In the genomic region with DNA sequence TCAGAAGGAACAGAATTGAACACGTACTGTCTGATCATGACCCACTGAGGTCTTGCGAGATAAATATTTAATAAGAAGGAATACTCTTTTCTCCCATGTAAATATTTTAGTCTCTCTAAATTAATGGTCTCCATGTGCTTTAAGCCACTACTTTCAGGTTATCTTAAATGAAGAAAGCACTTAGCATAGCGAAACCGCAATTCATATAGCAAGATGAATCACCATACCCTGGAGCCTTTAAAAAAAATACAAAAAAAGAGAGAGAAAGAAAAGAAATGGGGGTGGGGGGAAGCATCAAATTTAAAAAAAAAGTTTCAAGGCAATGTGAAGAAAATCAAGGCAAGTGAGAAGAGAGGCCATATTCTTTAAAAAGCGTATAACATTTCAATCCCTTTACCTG, we compare ENCODE assay signal across 26 cellular contexts.
DNase-seq lines count a peak whose midpoint lies in the region; ATAC-seq, FAIRE-seq and TF ChIP-seq lines count a peak whose summit lies in the region.
"Had no signal": no experiment of that assay in that cellular context is flagged by ENCODE, and none has a peak within 500 bp of the region (broad histone marks: within the 10 kb centered on the region; RNA-seq: fewer than 3 reads in every experiment).

No MANE protein-coding gene starts in this region.

- DNase-seq in K562 (ENCODE audit: extremely low read depth in 1 of 4, low spot score in 3 of 4) = no peak
- DNase-seq in stimulated activated naive B cell treated with anti-CD40 and anti-IgM and Interleukin-4, amounts not matched to agents 10 μg/mL and 1 μg/mL and 100 μg/mL, for 72 hours = no peak
- no peak for DNase-seq in mucosa of descending colon
- DNase-seq in activated CD4-positive, alpha-beta T cell treated with anti-CD3 and anti-CD28 coated beads for 4 hours = no peak
- no peak for DNase-seq in SW 1271 (lab: John Stamatoyannopoulos, UW)
- DNase-seq: 8988T; CD4-positive, CD25-positive, alpha-beta regulatory T cell; DMS53; GDM1; KBM-7; MV-4-11; NCI-H1105; NCI-H146; NCI-H1930; NCI-H2107; NCI-H446; NCI-H524 treated with DMSO at 0.1 percent for 48 hours; NCI-H774; NK-92 treated with Interleukin-12 subunit alpha and Interleukin-12 subunit beta, amount 100 ng/mL, for 24 hours; SIG-M5 had no signal

- peak overlapping the region in 5 of 11 experiments; percentile 70 to 81 (median 75); a peak in 10 of 22 replicates for H3K4me2 ChIP-seq in BLaER1 treated with 17β-estradiol and CSF1 and Interleukin-3, amounts not matched to agents 10 nM and 100 nM
- no peak overlapping the region for H3K4me2 ChIP-seq in K562 (ENCODE audit: insufficient read depth, low read length)

- no peak overlapping the region for H3K4me3 Mint-ChIP-seq in stimulated activated naive B cell treated with anti-CD40 and anti-IgM and Interleukin-4, amounts not matched to agents 10 μg/mL and 1 μg/mL and 100 μg/mL, for 72 hours
- H3K4me3 Mint-ChIP-seq: CD4-positive, CD25-positive, alpha-beta regulatory T cell had no signal

- no peak overlapping the region for H3K9ac ChIP-seq in BLaER1 treated with 17β-estradiol and CSF1 and Interleukin-3, amounts not matched to agents 10 nM and 100 nM
- H3K9ac ChIP-seq in K562 (ENCODE audit: insufficient read depth in 1 of 2, low read depth in 2 of 2, low read length in 2 of 2) = no peak overlapping the region

- H4K20me1 ChIP-seq in BLaER1 treated with 17β-estradiol and CSF1 and Interleukin-3, amounts not matched to agents 10 nM and 100 nM = no peaks in the 10 kb centered on the region
- H4K20me1 ChIP-seq in K562 (replicated peaks; ENCODE audit: control insufficient read depth, insufficient read depth, low read length) = no peaks in the 10 kb centered on the region

- FAIRE-seq in K562 (lab: Jason Lieb, UNC) = no peak
- FAIRE-seq: HTR-8/SVneo had no signal

- no peaks in the 10 kb centered on the region for H3K79me2 ChIP-seq in K562 (ENCODE audit: control insufficient read depth, insufficient read depth, low read length)

- TF ChIP-seq EP300 in K562 (IDR thresholded peaks at IDR 0.05; ENCODE audit: low read length) = no peak

- no peak for TF ChIP-seq RAD21 in K562 (CRISPR knock-in tag; conservative IDR thresholded peaks at IDR 0.05 in 1 of 2, IDR thresholded peaks at IDR 0.05 in 1 of 2)

- no TSS peak for BruUV-seq in K562 (replicated peaks; lab: Mats Ljungman, UMichigan)

- 60% methylated on average over 5 of the region's 5 CpGs for whole genome bisulfite sequencing in K562 (ENCODE audit: insufficient coverage, low coverage, missing lambda C conversion rate)

- CTCF ChIA-PET in K562 (lab: Yijun Ruan, JAX; ENCODE audit: low intra/inter-chr PET ratio) = no interaction called here

- peaks cover 0 to 9% (median 3%) of the 10 kb centered on the region in 11 experiments; a peak in 6 of 22 replicates for H3K9me3 ChIP-seq in BLaER1 treated with 17β-estradiol and CSF1 and Interleukin-3, amounts not matched to agents 10 nM and 100 nM (replicated peaks in 1 of 11)
- H3K9me3 ChIP-seq in K562 (replicated peaks; ENCODE audit: control insufficient read depth, insufficient read depth, low read depth, low read length) = no peaks in the 10 kb centered on the region
- no peaks in the 10 kb centered on the region for H3K9me3 ChIP-seq in mucosa of descending colon

- H3K4me1 ChIP-seq in BLaER1 treated with 17β-estradiol and CSF1 and Interleukin-3, amounts not matched to agents 10 nM and 100 nM = peaks cover 5 to 68% (median 31%) of the 10 kb centered on the region in 10 experiments; a peak in 19 of 20 replicates
- peaks cover 15 to 35% of the 10 kb centered on the region in 2 experiments; a peak in 4 of 5 replicates for H3K4me1 ChIP-seq in K562 (replicated peaks in 1 of 2; ENCODE audit: control insufficient read depth in 2 of 2, insufficient read depth in 2 of 2, low read length in 2 of 2)
- H3K4me1 ChIP-seq in mucosa of descending colon (ENCODE audit: low read depth) = no peaks in the 10 kb centered on the region

- in situ Hi-C loops in K562 (cut with MboI) = no loop called here

- ATAC-seq in HG02885 (IDR thresholded peaks at IDR 0.05; ENCODE audit: poor library complexity, unreplicated experiment) (peak; percentile 38), K562 (no peak), mucosa of descending colon (no peak)
- ATAC-seq in stimulated activated naive B cell treated with anti-CD40 and anti-IgM and Interleukin-4, amounts not matched to agents 10 μg/mL and 1 μg/mL and 100 μg/mL, for 72 hours (replicated peaks) = no peak
- ATAC-seq: GM12878, HCT116 had no signal

- H3K4me1 Mint-ChIP-seq in stimulated activated naive B cell treated with anti-CD40 and anti-IgM and Interleukin-4, amounts not matched to agents 10 μg/mL and 1 μg/mL and 100 μg/mL, for 72 hours = peaks cover 7 to 25% of the 10 kb centered on the region in 2 donors
- H3K4me1 Mint-ChIP-seq: CD4-positive, CD25-positive, alpha-beta regulatory T cell had no signal

- peak overlapping the region; percentile 89 for H2AFZ ChIP-seq in K562 (ENCODE audit: low read depth, low read length)

- H3K27ac ChIP-seq in BLaER1 treated with 17β-estradiol and CSF1 and Interleukin-3, amounts not matched to agents 10 nM and 100 nM = peak overlapping the region in 8 of 11 experiments; percentile 72 to 89 (median 82); a peak in 13 of 22 replicates
- H3K27ac ChIP-seq in K562 (ENCODE audit: extremely low read depth, low read depth, low read length) = peak overlapping the region; percentile 74; the same call in 1 of the 3 replicates
- H3K27ac ChIP-seq: SK-N-MC had no signal

- H3K9me1 ChIP-seq in K562 (ENCODE audit: control insufficient read depth, insufficient read depth, low read length) = no peaks in the 10 kb centered on the region

- H3K36me3 ChIP-seq in BLaER1 treated with 17β-estradiol and CSF1 and Interleukin-3, amounts not matched to agents 10 nM and 100 nM = no peaks in the 10 kb centered on the region
- H3K36me3 ChIP-seq in K562 (ENCODE audit: control insufficient read depth, insufficient read depth, low read length) (no peaks in the 10 kb centered on the region), mucosa of descending colon (ENCODE audit: low read depth) (no peaks in the 10 kb centered on the region)

- no peaks in the 10 kb centered on the region for H3K36me3 Mint-ChIP-seq in stimulated activated naive B cell treated with anti-CD40 and anti-IgM and Interleukin-4, amounts not matched to agents 10 μg/mL and 1 μg/mL and 100 μg/mL, for 72 hours
- H3K36me3 Mint-ChIP-seq: CD4-positive, CD25-positive, alpha-beta regulatory T cell had no signal

- no peaks in the 10 kb centered on the region for H3K27me3 ChIP-seq in BLaER1 treated with 17β-estradiol and CSF1 and Interleukin-3, amounts not matched to agents 10 nM and 100 nM
- no peaks in the 10 kb centered on the region for H3K27me3 ChIP-seq in K562 (ENCODE audit: control insufficient read depth in 2 of 2, insufficient read depth in 2 of 2, low read length in 2 of 2)

- H3K4me3 ChIP-seq in BLaER1 treated with 17β-estradiol and CSF1 and Interleukin-3, amounts not matched to agents 10 nM and 100 nM = no peak overlapping the region
- H3K4me3 ChIP-seq in K562 (no peak overlapping the region), mucosa of descending colon (no peak overlapping the region)
- H3K4me3 ChIP-seq: GM12878, SK-N-MC had no signal

- POLR2A ChIA-PET in K562 (lab: Yijun Ruan, JAX) = no interaction called here

- H3K9me3 Mint-ChIP-seq in stimulated activated naive B cell treated with anti-CD40 and anti-IgM and Interleukin-4, amounts not matched to agents 10 μg/mL and 1 μg/mL and 100 μg/mL, for 72 hours = peaks cover 5 to 7% of the 10 kb centered on the region in 2 donors

- H3K27ac Mint-ChIP-seq in stimulated activated naive B cell treated with anti-CD40 and anti-IgM and Interleukin-4, amounts not matched to agents 10 μg/mL and 1 μg/mL and 100 μg/mL, for 72 hours = peak overlapping the region; percentile 39
- H3K27ac Mint-ChIP-seq: CD4-positive, CD25-positive, alpha-beta regulatory T cell had no signal

- no peak for TF ChIP-seq POLR2A in K562 (conservative IDR thresholded peaks at IDR 0.05)

- intact Hi-C loops in K562 (cut with micrococcal nuclease) (loop anchor here (10.0 kb wide), 1 partner anchor 836 kb away; the partner anchor contains the start of gene ST7), mucosa of descending colon (cut with DNase I, micrococcal nuclease) (no loop called here)

- no peak for TF ChIP-seq CTCF in K562 (IDR thresholded peaks at IDR 0.05 in 2 of 3, conservative IDR thresholded peaks at IDR 0.05 in 1 of 3; ENCODE audit: insufficient read depth in 2 of 3, low read depth in 1 of 3, low read length in 3 of 3)
- TF ChIP-seq CTCF in mucosa of descending colon (IDR thresholded peaks at IDR 0.05) = no peak

- H3K27me3 Mint-ChIP-seq in stimulated activated naive B cell treated with anti-CD40 and anti-IgM and Interleukin-4, amounts not matched to agents 10 μg/mL and 1 μg/mL and 100 μg/mL, for 72 hours = peaks cover 9 to 14% of the 10 kb centered on the region in 2 donors
- H3K27me3 Mint-ChIP-seq: CD4-positive, CD25-positive, alpha-beta regulatory T cell had no signal

TF ChIP-seq in K562, 482 proteins besides CTCF, POLR2A, EP300 and RAD21:
- TF ChIP-seq TAF7 (tag; IDR thresholded peaks at IDR 0.05) (no peak), ZNF512 (tag; IDR thresholded peaks at IDR 0.05) (peak; percentile 55), SP2 (IDR thresholded peaks at IDR 0.05; ENCODE audit: extremely low read depth, low read depth, low read length, poor library complexity, severe bottlenecking) (no peak), TEAD4 (IDR thresholded peaks at IDR 0.05; ENCODE audit: low read length) (peak; percentile 10; the same call in 1 of the 2 replicates), TEAD4 (CRISPR knock-in tag; IDR thresholded peaks at IDR 0.05; ENCODE audit: borderline replicate concordance) (no peak), SRSF9 (IDR thresholded peaks at IDR 0.05; ENCODE audit: borderline replicate concordance, low read depth, low read length) (no peak), MBD2 (IDR thresholded peaks at IDR 0.05; ENCODE audit: borderline replicate concordance, low read depth) (no peak)
TF ChIP-seq in K562: peak in this region for 2.
